In genomic region chr1:44721521-44722361, GRCh38 we compare ENCODE assay signal across 8 cellular contexts. TPM values are rescaled to one million over a fixed set of nuclear protein-coding genes. Genes with fewer than 3 reads are reported as not detected.
DNase-seq lines count a peak whose midpoint lies in the region; ATAC-seq, FAIRE-seq and TF ChIP-seq lines count a peak whose summit lies in the region.

No MANE protein-coding gene starts in this region.

- TF ChIP-seq POLR2A in GM19193 (IDR thresholded peaks at IDR 0.05; ENCODE audit: extremely low read depth, insufficient read depth, insufficient read length) (peak; percentile 100), thyroid gland (IDR thresholded peaks at IDR 0.05) (peak in 1 of 2 donors; percentile 73)

- no peaks in the 10 kb centered on the region for H3K36me3 ChIP-seq in thyroid gland

- H3K27ac ChIP-seq in thyroid gland, result peak overlapping the region; percentile 36 to 86 (median 71)

- H3K4me3 Mint-ChIP-seq in CD14-positive monocyte, result peak overlapping the region; percentile 1 to 71
- peak overlapping the region; percentile 42 to 85 (median 79) for H3K4me3 Mint-ChIP-seq in naive thymus-derived CD8-positive, alpha-beta T cell

- ATAC-seq in HG03159 (IDR thresholded peaks at IDR 0.05; ENCODE audit: unreplicated experiment), result peak; percentile 65
- peak; percentile 84 to 90 for ATAC-seq in naive thymus-derived CD8-positive, alpha-beta T cell

- FAIRE-seq in endometrium (lab: Jason Lieb, UNC), result peak; percentile 74

- intact Hi-C loops in CD14-positive monocyte (cut with micrococcal nuclease) (loop anchor here (10.0 kb wide), 2 partner anchors 47 to 53 kb away; partner anchors contain the start of genes ARMH1 (in 1 of the 2), RPS8 (in 1 of the 2) and TMEM53 (in 1 of the 2)), thyroid gland (cut with DNase I) (loop anchor here (10.0 kb wide), 1 partner anchor 63 kb away; the partner anchor contains the start of gene BEST4)

- H3K36me3 Mint-ChIP-seq in CD14-positive monocyte, result peaks cover 6 to 8% of the 10 kb centered on the region in 2 donors
- H3K36me3 Mint-ChIP-seq in naive thymus-derived CD8-positive, alpha-beta T cell, result peaks cover 0 to 3% (median 0%) of the 10 kb centered on the region in 3 donors

- no peak overlapping the region for H3K4me3 ChIP-seq in thyroid gland (replicated peaks in 1 of 3)

- DNase-seq in CD14-positive monocyte (ENCODE audit: low spot score) (peak; percentile 86), NCI-H524 (lab: John Stamatoyannopoulos, UW) (peak; percentile 80 to 85), thyroid gland (peak; percentile 76 to 89)
- DNase-seq in activated CD4-positive, alpha-beta T cell treated with anti-CD3 and anti-CD28 coated beads for 48 hours, result peak; percentile 91
- DNase-seq in naive thymus-derived CD8-positive, alpha-beta T cell, result peak; percentile 17 to 85 (median 74)

- no peaks in the 10 kb centered on the region for H3K4me1 ChIP-seq in thyroid gland

- H3K4me1 Mint-ChIP-seq in CD14-positive monocyte, result peaks cover 55% of the 10 kb centered on the region
- peaks cover 50 to 80% (median 78%) of the 10 kb centered on the region in 4 donors for H3K4me1 Mint-ChIP-seq in naive thymus-derived CD8-positive, alpha-beta T cell

- H3K27me3 ChIP-seq in thyroid gland, result no peaks in the 10 kb centered on the region

- POLR2A ChIA-PET in naive thymus-derived CD8-positive, alpha-beta T cell (lab: Charles Lee), result interaction anchor here (0.5 to 7.5 kb wide), 39 partner anchors 8 to 1674 kb away, joined by 3 to 143 read pairs (median 5); partner anchors contain the start of genes ARMH1, BEST4, BTBD19 and CCDC163

- peaks cover 0 to 5% (median 0%) of the 10 kb centered on the region in 7 donors for H3K9me3 Mint-ChIP-seq in CD14-positive monocyte
- H3K9me3 Mint-ChIP-seq in naive thymus-derived CD8-positive, alpha-beta T cell, result no peaks in the 10 kb centered on the region

- no peak for TF ChIP-seq CTCF in CD14-positive monocyte (IDR thresholded peaks at IDR 0.05)
- TF ChIP-seq CTCF in thyroid gland (IDR thresholded peaks at IDR 0.05), result no peak

- peaks cover 2 to 8% (median 4%) of the 10 kb centered on the region in 3 donors for H3K27me3 Mint-ChIP-seq in CD14-positive monocyte (ENCODE audit: low read depth in 3 of 3)
- H3K27me3 Mint-ChIP-seq in naive thymus-derived CD8-positive, alpha-beta T cell, result no peaks in the 10 kb centered on the region

- WGBS in thyroid gland, 2 donors, result 15 to 37% methylated on average over 14 of the region's 14 CpGs

- peak overlapping the region; percentile 92 to 98 (median 96) for H3K27ac Mint-ChIP-seq in CD14-positive monocyte
- H3K27ac Mint-ChIP-seq in naive thymus-derived CD8-positive, alpha-beta T cell, result peak overlapping the region; percentile 93 to 99 (median 96)

- no peaks in the 10 kb centered on the region for H3K9me3 ChIP-seq in thyroid gland

RNA-seq across cellular contexts. Expression of gene RNU5D-1, which starts 9.2 kb away (rescaled TPM):
- not detected for polyA plus RNA-seq in CD14-positive monocyte
- total RNA-seq in naive thymus-derived CD8-positive, alpha-beta T cell, result not detected
- not detected for polyA plus RNA-seq in naive thymus-derived CD8-positive, alpha-beta T cell
- not detected for total RNA-seq in thyroid gland

RNA-seq across cellular contexts. Expression of gene KIF2C, which starts 17.9 kb away (rescaled TPM):
- under 1 TPM; 0.24 to 0.29 TPM for polyA plus RNA-seq in CD14-positive monocyte
- under 1 TPM; 0.41 to 0.91 TPM for total RNA-seq in naive thymus-derived CD8-positive, alpha-beta T cell
- under 1 TPM; 0.40 to 0.61 (median 0.40) TPM for polyA plus RNA-seq in naive thymus-derived CD8-positive, alpha-beta T cell
- total RNA-seq in thyroid gland, result 1 to 10 TPM in 2 of 4 donors, under 1 TPM in 2; 0.63 to 1.2 (median 1.0) TPM

RNA-seq across cellular contexts. Expression of gene ARMH1, which starts 47.2 kb away (rescaled TPM):
- 10 to 100 TPM; 14.7 to 15.8 TPM for polyA plus RNA-seq in CD14-positive monocyte
- 10 to 100 TPM; 70.4 to 79.0 TPM for total RNA-seq in naive thymus-derived CD8-positive, alpha-beta T cell
- polyA plus RNA-seq in naive thymus-derived CD8-positive, alpha-beta T cell, result 10 to 100 TPM; 46.2 to 75.6 (median 53.2) TPM
- total RNA-seq in thyroid gland, result 1 to 10 TPM in 2 of 4 donors, not detected in 2; 1.3 to 1.9 TPM

RNA-seq across cellular contexts. Expression of gene TMEM53, which starts 47.5 kb away (rescaled TPM):
- 1 to 10 TPM; 8.6 to 8.8 TPM for polyA plus RNA-seq in CD14-positive monocyte
- total RNA-seq in naive thymus-derived CD8-positive, alpha-beta T cell, result 1 to 10 TPM; 1.0 to 2.1 TPM
- 1 to 10 TPM; 4.6 to 5.9 (median 5.5) TPM for polyA plus RNA-seq in naive thymus-derived CD8-positive, alpha-beta T cell
- 10 to 100 TPM in 1 of 4 donors, 1 to 10 TPM in 3; 3.9 to 10.4 (median 8.0) TPM for total RNA-seq in thyroid gland

RNA-seq across cellular contexts. Expression of gene RPS8, which starts 53.6 kb away (rescaled TPM):
- 100 to 1,000 TPM; 413 to 419 TPM for polyA plus RNA-seq in CD14-positive monocyte
- 1,000 to 10,000 TPM; 2,208 to 2,330 TPM for total RNA-seq in naive thymus-derived CD8-positive, alpha-beta T cell
- polyA plus RNA-seq in naive thymus-derived CD8-positive, alpha-beta T cell, result 1,000 to 10,000 TPM; 1,336 to 1,571 (median 1,431) TPM
- total RNA-seq in thyroid gland, result 1,000 to 10,000 TPM; 1,167 to 2,709 (median 1,595) TPM

Comparison
In these comparisons a context has a peak if more than half of its experiments do, and no peak if none do; other contexts are left out.
1. RNA of gene ARMH1, which starts 47.2 kb away (total RNA-seq): 70.4 to 79.0 TPM in naive thymus-derived CD8-positive, alpha-beta T cell; 1.3 to 1.9 TPM in thyroid gland; every median in the first group is over 10 times any median in the second.
2. Peak in every context shown above with its lines, with median percentiles within 50 percentile points of each other: DNase-seq.